ENCODE assay signal across 27 cellular contexts in the genomic region with DNA sequence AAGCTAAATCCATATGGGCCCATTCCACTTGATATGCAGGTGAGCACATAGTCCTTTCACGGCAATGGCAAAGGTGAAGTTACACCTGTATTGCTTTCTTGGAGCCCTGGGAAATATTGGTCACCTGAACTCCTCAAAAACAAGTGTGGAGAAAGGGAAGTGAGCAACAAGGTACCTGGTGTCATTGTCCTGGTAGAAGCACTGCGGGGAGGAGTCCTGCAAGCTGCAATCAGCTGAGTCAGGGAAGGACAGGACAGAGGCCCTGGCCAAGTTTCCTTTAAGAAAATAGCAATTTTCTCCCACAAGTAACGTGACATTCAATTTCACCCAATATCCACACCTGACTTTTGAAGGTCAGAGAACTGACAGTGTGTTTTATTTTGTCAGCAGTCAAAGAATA.
"Had no signal": no experiment of that assay in that cellular context is flagged by ENCODE, and none has a peak within 500 bp of the region (broad histone marks: within the 10 kb centered on the region; RNA-seq: fewer than 3 reads in every experiment).

No MANE protein-coding gene starts in this region.

- H3K27ac ChIP-seq: hepatocyte, lower lobe of right lung, pancreas, prostate gland, sigmoid colon, suprapubic skin, thoracic aorta, tibial artery, vagina had no signal

- H3K4me1 Mint-ChIP-seq: naive thymus-derived CD4-positive, alpha-beta T cell; stimulated activated effector memory CD8-positive, alpha-beta T cell treated with anti-CD3 and anti-CD28 coated beads, Interleukin-12 subunit alpha, Interleukin-12 subunit beta, amount 100 ng/mL, for 72 hours had no signal

- H3K36me3 ChIP-seq: lower lobe of right lung, pancreas, prostate gland, sigmoid colon, spleen, suprapubic skin, thoracic aorta, tibial artery, vagina had no signal

- H3K4me3 ChIP-seq: hepatocyte, lower lobe of right lung, pancreas, prostate gland, sigmoid colon, spleen, suprapubic skin, thoracic aorta, tibial artery, vagina had no signal

- DNase-seq: islet precursor cell; left ventricle myocardium superior; lower lobe of right lung; mammary epithelial cell; mesendoderm; naive thymus-derived CD4-positive, alpha-beta T cell; nucleus accumbens; pancreas; posterior cingulate gyrus; retina; right cardiac atrium; sigmoid colon; small intestine; spleen; stimulated activated CD4-positive, alpha-beta T cell treated with anti-CD3 and anti-CD28 coated beads, Interleukin-4, amount 100 ng/mL, for 24 hours; stimulated activated naive CD4-positive, alpha-beta T cell; tibial artery had no signal

- H3K9me3 ChIP-seq: lower lobe of right lung, pancreas, prostate gland, sigmoid colon, spleen, suprapubic skin, thoracic aorta, tibial artery, vagina had no signal

- H3K9me3 Mint-ChIP-seq: mesothelial cell of epicardium; natural killer cell treated with Interleukin-12 subunit alpha and Interleukin-12 subunit beta and Interleukin-15 and Interleukin-18, amount 100 ng/mL, for 72 hours; stimulated activated naive CD8-positive, alpha-beta T cell treated with anti-CD3 and anti-CD28 coated beads, Interleukin-15, Interleukin-2, amounts not matched to agents 100 ng/mL and 50 ng/mL, for 24 hours had no signal

- H3K4me3 Mint-ChIP-seq: mesothelial cell of epicardium; naive thymus-derived CD4-positive, alpha-beta T cell; natural killer cell treated with Interleukin-12 subunit alpha and Interleukin-12 subunit beta and Interleukin-15 and Interleukin-18, amount 100 ng/mL, for 72 hours; stimulated activated effector memory CD8-positive, alpha-beta T cell treated with anti-CD3 and anti-CD28 coated beads, Interleukin-12 subunit alpha, Interleukin-12 subunit beta, amount 100 ng/mL, for 72 hours; stimulated activated naive CD8-positive, alpha-beta T cell treated with anti-CD3 and anti-CD28 coated beads, Interleukin-15, Interleukin-2, amounts not matched to agents 100 ng/mL and 50 ng/mL, for 24 hours; type B pancreatic cell had no signal

- H3K4me1 ChIP-seq: lower lobe of right lung, pancreas, prostate gland, sigmoid colon, suprapubic skin, tibial artery, vagina had no signal

- H3K79me2 ChIP-seq: hepatocyte had no signal

- H3K36me3 Mint-ChIP-seq: mesothelial cell of epicardium; naive thymus-derived CD4-positive, alpha-beta T cell; natural killer cell treated with Interleukin-12 subunit alpha and Interleukin-12 subunit beta and Interleukin-15 and Interleukin-18, amount 100 ng/mL, for 72 hours; stimulated activated effector memory CD8-positive, alpha-beta T cell treated with anti-CD3 and anti-CD28 coated beads, Interleukin-12 subunit alpha, Interleukin-12 subunit beta, amount 100 ng/mL, for 72 hours; type B pancreatic cell had no signal

- H3K4me2 ChIP-seq: hepatocyte had no signal

- H3K27me3 ChIP-seq: hepatocyte, pancreas, sigmoid colon, spleen, suprapubic skin, tibial artery, vagina had no signal

- FAIRE-seq: pancreas, small intestine had no signal

- ATAC-seq: left ventricle myocardium superior; lower lobe of right lung; naive thymus-derived CD4-positive, alpha-beta T cell; natural killer cell treated with Interleukin-12 subunit alpha and Interleukin-12 subunit beta and Interleukin-15 and Interleukin-18, amount 100 ng/mL, for 72 hours; pancreas; right cardiac atrium; stimulated activated effector memory CD8-positive, alpha-beta T cell treated with anti-CD3 and anti-CD28 coated beads, Interleukin-12 subunit alpha, Interleukin-12 subunit beta, amount 100 ng/mL, for 72 hours had no signal

- H3K27ac Mint-ChIP-seq: mesothelial cell of epicardium; naive thymus-derived CD4-positive, alpha-beta T cell; natural killer cell treated with Interleukin-12 subunit alpha and Interleukin-12 subunit beta and Interleukin-15 and Interleukin-18, amount 100 ng/mL, for 72 hours; stimulated activated effector memory CD8-positive, alpha-beta T cell treated with anti-CD3 and anti-CD28 coated beads, Interleukin-12 subunit alpha, Interleukin-12 subunit beta, amount 100 ng/mL, for 72 hours; stimulated activated naive CD8-positive, alpha-beta T cell treated with anti-CD3 and anti-CD28 coated beads, Interleukin-15, Interleukin-2, amounts not matched to agents 100 ng/mL and 50 ng/mL, for 24 hours; type B pancreatic cell had no signal

- H2AFZ ChIP-seq: hepatocyte had no signal

- H3K27me3 Mint-ChIP-seq: stimulated activated naive CD8-positive, alpha-beta T cell treated with anti-CD3 and anti-CD28 coated beads, Interleukin-15, Interleukin-2, amounts not matched to agents 100 ng/mL and 50 ng/mL, for 24 hours; type B pancreatic cell had no signal
